Comparison of ENCODE assay signal across 19 cellular contexts in the genomic region with DNA sequence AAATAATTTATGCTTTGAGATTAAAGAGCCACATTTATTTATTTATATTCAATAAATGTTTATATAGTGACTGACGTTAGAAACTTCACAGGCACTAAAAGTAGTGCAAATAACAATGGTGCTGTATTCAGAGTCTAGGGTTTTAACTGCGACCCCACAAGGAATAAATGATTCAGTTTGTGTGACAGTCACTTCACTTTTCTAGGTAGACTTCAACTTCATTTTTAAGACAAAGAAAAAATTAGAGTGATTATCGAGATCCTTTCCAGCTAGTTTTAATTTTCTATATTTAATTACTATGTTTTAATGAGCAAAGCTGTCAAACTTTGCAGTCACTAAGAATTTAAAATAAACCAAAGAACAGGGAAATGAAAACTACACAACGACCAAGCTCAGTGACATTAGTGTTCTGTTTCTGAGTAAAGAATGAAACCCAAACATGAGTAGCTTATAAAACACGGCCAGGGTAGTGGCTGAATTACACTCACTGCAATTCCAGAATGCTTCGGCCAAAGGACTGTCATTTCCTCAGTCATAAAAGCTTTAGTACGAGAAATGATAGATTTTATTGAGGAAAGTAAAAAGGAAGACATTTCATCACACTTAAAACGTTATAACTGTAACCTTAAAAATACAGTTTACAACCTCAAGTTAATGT.
"Had no signal": no experiment of that assay in that cellular context is flagged by ENCODE, and none has a peak within 500 bp of the region (broad histone marks: within the 10 kb centered on the region; RNA-seq: fewer than 3 reads in every experiment).

No MANE protein-coding gene starts in this region.

- H3K4me3 Mint-ChIP-seq: activated CD8-positive, alpha-beta memory T cell treated with anti-CD3 and anti-CD28 coated beads, Interleukin-2, amount 10 ng/mL, durations not matched to agents 7 days and 5 days; activated naive CD8-positive, alpha-beta T cell treated with anti-CD3 and anti-CD28 coated beads, Interleukin-2, amount 10 ng/mL, durations not matched to agents 7 days and 5 days; activated T-cell treated with anti-CD3 and anti-CD28 coated beads, Interleukin-2, amount 50 U/mL, for 4 hours; natural killer cell treated with Interleukin-12 subunit alpha and Interleukin-12 subunit beta and Interleukin-15 and Interleukin-18, amount 100 ng/mL, for 72 hours; stimulated activated naive CD8-positive, alpha-beta T cell treated with anti-CD3 and anti-CD28 coated beads, Interleukin-15, amount 100 ng/mL, for 72 hours; T-helper 17 cell had no signal

- H3K27ac ChIP-seq: thoracic aorta had no signal

- ATAC-seq: activated CD8-positive, alpha-beta memory T cell treated with anti-CD3 and anti-CD28 coated beads, Interleukin-2, amount 10 ng/mL, durations not matched to agents 7 days and 5 days; activated T-cell treated with anti-CD3 and anti-CD28 coated beads, Interleukin-2, amount 50 U/mL, for 4 hours; left lobe of liver; natural killer cell treated with Interleukin-12 subunit alpha and Interleukin-12 subunit beta and Interleukin-15 and Interleukin-18, amount 100 ng/mL, for 72 hours; stimulated activated naive CD8-positive, alpha-beta T cell treated with anti-CD3 and anti-CD28 coated beads, Interleukin-15, amount 100 ng/mL, for 72 hours; T-helper 17 cell had no signal

- H3K4me3 ChIP-seq: thoracic aorta had no signal

- H3K27me3 Mint-ChIP-seq: activated CD8-positive, alpha-beta memory T cell treated with anti-CD3 and anti-CD28 coated beads, Interleukin-2, amount 10 ng/mL, durations not matched to agents 7 days and 5 days; activated naive CD8-positive, alpha-beta T cell treated with anti-CD3 and anti-CD28 coated beads, Interleukin-2, amount 10 ng/mL, durations not matched to agents 7 days and 5 days; natural killer cell treated with Interleukin-12 subunit alpha and Interleukin-12 subunit beta and Interleukin-15 and Interleukin-18, amount 100 ng/mL, for 72 hours; stimulated activated naive CD8-positive, alpha-beta T cell treated with anti-CD3 and anti-CD28 coated beads, Interleukin-15, amount 100 ng/mL, for 72 hours; T-helper 17 cell had no signal

- H3K36me3 ChIP-seq: thoracic aorta had no signal

- H3K27ac Mint-ChIP-seq: activated CD8-positive, alpha-beta memory T cell treated with anti-CD3 and anti-CD28 coated beads, Interleukin-2, amount 10 ng/mL, durations not matched to agents 7 days and 5 days; activated naive CD8-positive, alpha-beta T cell treated with anti-CD3 and anti-CD28 coated beads, Interleukin-2, amount 10 ng/mL, durations not matched to agents 7 days and 5 days; natural killer cell treated with Interleukin-12 subunit alpha and Interleukin-12 subunit beta and Interleukin-15 and Interleukin-18, amount 100 ng/mL, for 72 hours; stimulated activated naive CD8-positive, alpha-beta T cell treated with anti-CD3 and anti-CD28 coated beads, Interleukin-15, amount 100 ng/mL, for 72 hours; T-helper 17 cell had no signal

- H3K4me1 Mint-ChIP-seq: T-helper 17 cell had no signal

- FAIRE-seq: bronchial epithelial cell, urothelium cell line had no signal

- H3K9me3 Mint-ChIP-seq: activated naive CD8-positive, alpha-beta T cell treated with anti-CD3 and anti-CD28 coated beads, Interleukin-2, amount 10 ng/mL, durations not matched to agents 7 days and 5 days; activated T-cell treated with anti-CD3 and anti-CD28 coated beads, Interleukin-2, amount 50 U/mL, for 4 hours; natural killer cell treated with Interleukin-12 subunit alpha and Interleukin-12 subunit beta and Interleukin-15 and Interleukin-18, amount 100 ng/mL, for 72 hours; stimulated activated naive CD8-positive, alpha-beta T cell treated with anti-CD3 and anti-CD28 coated beads, Interleukin-15, amount 100 ng/mL, for 72 hours had no signal

- H3K9me3 ChIP-seq: thoracic aorta had no signal

- H3K36me3 Mint-ChIP-seq: activated CD8-positive, alpha-beta memory T cell treated with anti-CD3 and anti-CD28 coated beads, Interleukin-2, amount 10 ng/mL, durations not matched to agents 7 days and 5 days; activated naive CD8-positive, alpha-beta T cell treated with anti-CD3 and anti-CD28 coated beads, Interleukin-2, amount 10 ng/mL, durations not matched to agents 7 days and 5 days; natural killer cell treated with Interleukin-12 subunit alpha and Interleukin-12 subunit beta and Interleukin-15 and Interleukin-18, amount 100 ng/mL, for 72 hours had no signal

- DNase-seq: activated CD4-positive, alpha-beta T cell treated with anti-CD3 and anti-CD28 coated beads, Interleukin-2, amount 50 U/mL, for 48 hours; activated CD4-positive, CD25-positive, alpha-beta regulatory T cell treated with anti-CD3 and anti-CD28 coated beads, Interleukin-2, amount 50 U/mL, for 72 hours; activated CD8-positive, alpha-beta memory T cell treated with anti-CD3 and anti-CD28 coated beads, Interleukin-2, amount 10 ng/mL, durations not matched to agents 7 days and 5 days; activated gamma-delta T cell treated with Interleukin-2 at 50 U/mL for 16 hours; activated naive CD8-positive, alpha-beta T cell treated with anti-CD3 and anti-CD28 coated beads, Interleukin-2, amount 10 ng/mL, durations not matched to agents 7 days and 5 days; activated T-cell treated with anti-CD3 and anti-CD28 coated beads, Interleukin-2, amount 50 U/mL, for 4 hours; aorta; head of caudate nucleus; mammary epithelial cell; occipital lobe; stimulated activated CD4-positive, alpha-beta T cell treated with anti-CD3 and anti-CD28 coated beads, Interleukin-15, amount 100 ng/mL, for 24 hours; stimulated activated CD4-positive, alpha-beta T cell treated with anti-CD3 and anti-CD28 coated beads, Interleukin-4, amount 100 ng/mL, for 24 hours; stimulated activated naive CD8-positive, alpha-beta T cell treated with anti-CD3 and anti-CD28 coated beads, Interleukin-15, amount 100 ng/mL, for 72 hours; T-helper 17 cell had no signal
